17 cellular contexts compared by ENCODE assay signal in genomic region chr18:13120967-13121586, GRCh38.
DNase-seq lines count a peak whose midpoint lies in the region; ATAC-seq and TF ChIP-seq lines count a peak whose summit lies in the region.
"Had no signal": no experiment of that assay in that cellular context is flagged by ENCODE, and none has a peak within 500 bp of the region (broad histone marks: within the 10 kb centered on the region; RNA-seq: fewer than 3 reads in every experiment).

No MANE protein-coding gene starts in this region.

- no peaks in the 10 kb centered on the region for H3K79me2 ChIP-seq in mesendoderm (ENCODE audit: control insufficient read depth, insufficient read depth, low read length)

- H2BK5ac ChIP-seq in IMR-90 (ENCODE audit: low read depth, low read length, poor library complexity, severe bottlenecking) = no peak overlapping the region
- no peak overlapping the region for H2BK5ac ChIP-seq in mesendoderm (ENCODE audit: low read length)

- H3K9me3 Mint-ChIP-seq in activated T-cell treated with anti-CD3 and anti-CD28 coated beads, Interleukin-2, amount 50 U/mL, for 4 hours = no peaks in the 10 kb centered on the region
- H3K9me3 Mint-ChIP-seq: central memory CD8-positive, alpha-beta T cell had no signal

- no peak overlapping the region for H3K4me3 Mint-ChIP-seq in activated T-cell treated with anti-CD3 and anti-CD28 coated beads, Interleukin-2, amount 50 U/mL, for 4 hours
- H3K4me3 Mint-ChIP-seq: central memory CD8-positive, alpha-beta T cell had no signal

- H3K4me1 ChIP-seq in IMR-90 (ENCODE audit: control insufficient read depth, insufficient read depth, low read length) (0 out of 2 replicates have a peak, but pooled peaks cover 2% of the 10 kb centered on the region), ectodermal cell (ENCODE audit: control insufficient read depth, insufficient read depth, low read length) (no peaks in the 10 kb centered on the region), mesendoderm (ENCODE audit: control insufficient read depth, low read depth, low read length) (no peaks in the 10 kb centered on the region)
- H3K4me1 ChIP-seq: left lung had no signal

- H3K14ac ChIP-seq in IMR-90 (replicated peaks; ENCODE audit: low read depth, low read length) = no peak overlapping the region

- TF ChIP-seq POLR2A in IMR-90 (IDR thresholded peaks at IDR 0.05; ENCODE audit: low read depth, low read length) = no peak

- H3K27ac ChIP-seq in IMR-90 (ENCODE audit: insufficient read depth, low read length) (no peak overlapping the region), ectodermal cell (ENCODE audit: insufficient read depth, low read depth, low read length, poor library complexity, severe bottlenecking) (peak overlapping the region; percentile 1), mesendoderm (ENCODE audit: low read depth, low read length) (no peak overlapping the region)
- H3K27ac ChIP-seq: left lung, WERI-Rb-1 had no signal

- no peaks in the 10 kb centered on the region; a peak in 1 of 4 replicates for H3K79me1 ChIP-seq in IMR-90 (ENCODE audit: low read depth in 1 of 2, low read length in 2 of 2)
- H3K79me1 ChIP-seq in mesendoderm (ENCODE audit: low read length) = no peaks in the 10 kb centered on the region

- CTCF ChIA-PET in AG04449 (lab: Yijun Ruan, JAX) (interaction anchor here (1.1 to 5.4 kb wide), 3 partner anchors 8 to 38 kb away, joined by 3 to 23 read pairs (median 4); no protein-coding TSS in a partner anchor), IMR-90 (lab: Yijun Ruan, JAX) (no interaction called here)

- no peaks in the 10 kb centered on the region for H3K4me1 Mint-ChIP-seq in activated T-cell treated with anti-CD3 and anti-CD28 coated beads, Interleukin-2, amount 50 U/mL, for 4 hours (ENCODE audit: low read depth)
- H3K4me1 Mint-ChIP-seq: central memory CD8-positive, alpha-beta T cell had no signal

- H3K18ac ChIP-seq in IMR-90 (ENCODE audit: low read depth, low read length) = no peak overlapping the region
- H3K18ac ChIP-seq in mesendoderm (ENCODE audit: low read length) = no peak overlapping the region

- no peak overlapping the region for H2AK9ac ChIP-seq in IMR-90 (replicated peaks; ENCODE audit: low read depth, low read length, poor library complexity)

- 87% methylated on average over 2 of the region's 5 CpGs; no CpG with 5 or more reads in 1 of the 2 experiments for WGBS in IMR-90 (ENCODE audit: extremely low coverage in 2 of 2, insufficient read length in 1 of 2), 2 experiments
- 91 to 93% methylated on average over 5 of the region's 5 CpGs for WGBS in ectodermal cell, 2 experiments
- WGBS in mesendoderm (ENCODE audit: extremely low coverage, insufficient coverage, low lambda C conversion rate) = no CpG with 5 or more reads among the region's 5 CpGs

- ATAC-seq in IMR-90 (ENCODE audit: low read depth) = peak; percentile 65
- no peak for ATAC-seq in HG03280 (IDR thresholded peaks at IDR 0.05; ENCODE audit: unreplicated experiment)
- no peak for ATAC-seq in activated T-cell treated with anti-CD3 and anti-CD28 coated beads, Interleukin-2, amount 50 U/mL, for 4 hours
- ATAC-seq: HCT116, left lung had no signal

- no peak overlapping the region for H3K4me2 ChIP-seq in IMR-90 (ENCODE audit: low read depth, low read length)
- H3K4me2 ChIP-seq in mesendoderm (ENCODE audit: low read length) = no peak overlapping the region

- no peak overlapping the region for H2BK15ac ChIP-seq in IMR-90 (ENCODE audit: low read depth, low read length)
- H2BK15ac ChIP-seq in mesendoderm (replicated peaks; ENCODE audit: low read depth) = no peak overlapping the region

- POLR2A ChIA-PET in AG04449 (lab: Yijun Ruan, JAX) (interaction anchor here (0.6 kb wide), 1 partner anchor 100 kb away, joined by 4 read pairs; no protein-coding TSS in a partner anchor), IMR-90 (lab: Charles Lee; ENCODE audit: unreplicated experiment) (no interaction called here)

- H3K9me1 ChIP-seq in IMR-90 (ENCODE audit: insufficient read depth, low read length) = no peaks in the 10 kb centered on the region; the same call in 1 of the 2 replicates

- peak; percentile 73 for DNase-seq in AG04449 (ENCODE audit: low read depth, low spot score)
- peak; percentile 54 for DNase-seq in IMR-90
- DNase-seq in midbrain (lab: John Stamatoyannopoulos, UW) = peak; percentile 14
- DNase-seq in mesendoderm = no peak
- DNase-seq in central memory CD4-positive, alpha-beta T cell = no peak
- DNase-seq in activated T-cell treated with anti-CD3 and anti-CD28 coated beads, Interleukin-2, amount 50 U/mL, for 4 hours = no peak
- DNase-seq: activated gamma-delta T cell treated with Interleukin-2 at 50 U/mL for 16 hours, Calu3, left lung, NCI-H1417 treated with DMSO at 0.1 percent for 48 hours, NCI-H345, small intestine, WERI-Rb-1 had no signal

- no peak overlapping the region for H4K91ac ChIP-seq in IMR-90 (ENCODE audit: insufficient read depth, low read depth, low read length)

- H3K4ac ChIP-seq in IMR-90 (ENCODE audit: low read depth, low read length) (no peak overlapping the region), mesendoderm (ENCODE audit: low read depth, low read length) (no peak overlapping the region)

- intact Hi-C loops in IMR-90 (cut with micrococcal nuclease) = no loop called here

- BruUV-seq in IMR-90 (replicated peaks; lab: Mats Ljungman, UMichigan) = no TSS peak

- H4K5ac ChIP-seq in IMR-90 (ENCODE audit: low read depth, low read length) (no peak overlapping the region), mesendoderm (ENCODE audit: low read length) (no peak overlapping the region)

- in situ Hi-C loops in IMR-90 (cut with MboI; ENCODE audit: low sequenced_read_pairs) = no loop called here

- H3K56ac ChIP-seq in IMR-90 (ENCODE audit: extremely low read depth, insufficient read depth, low read length) (no peak overlapping the region), mesendoderm (ENCODE audit: low read length) (no peak overlapping the region)

- no peaks in the 10 kb centered on the region for H3K27me3 ChIP-seq in IMR-90 (ENCODE audit: control insufficient read depth, insufficient read depth, low read length)
- no peaks in the 10 kb centered on the region for H3K27me3 ChIP-seq in ectodermal cell (ENCODE audit: control insufficient read depth, insufficient read depth, low read length, poor library complexity, severe bottlenecking)
- H3K27me3 ChIP-seq in mesendoderm (ENCODE audit: insufficient read depth, low read length, poor library complexity) = no peaks in the 10 kb centered on the region
- H3K27me3 ChIP-seq: left lung had no signal

- H4K20me1 ChIP-seq in IMR-90 (ENCODE audit: insufficient read depth, low read length) = no peaks in the 10 kb centered on the region

- H3K9me3 ChIP-seq in IMR-90 (ENCODE audit: control insufficient read depth, insufficient read depth, low read length) (no peaks in the 10 kb centered on the region), ectodermal cell (ENCODE audit: control insufficient read depth, low read length) (no peaks in the 10 kb centered on the region)
- H3K9me3 ChIP-seq: left lung had no signal

- TF ChIP-seq CTCF in AG04449 (IDR thresholded peaks at IDR 0.05; ENCODE audit: insufficient read depth, low read length, missing control alignments) (no peak), IMR-90 (conservative IDR thresholded peaks at IDR 0.05; ENCODE audit: low read depth, low read length) (no peak)

- no peak overlapping the region for H4K8ac ChIP-seq in IMR-90 (ENCODE audit: low read depth in 2 of 2, low read length in 2 of 2)
- H4K8ac ChIP-seq in mesendoderm (ENCODE audit: low read depth, low read length) = no peak overlapping the region

- dilution Hi-C loops in IMR-90 (cut with HindIII; ENCODE audit: low sequenced_read_pairs, unreplicated experiment) = no loop called here

- H2AFZ ChIP-seq in IMR-90 (replicated peaks; ENCODE audit: low read length, poor library complexity) = no peak overlapping the region

- H2AK5ac ChIP-seq in IMR-90 (ENCODE audit: low read depth, low read length) (no peak overlapping the region), mesendoderm (ENCODE audit: low read length) (no peak overlapping the region)

- H3K9ac ChIP-seq in IMR-90 (ENCODE audit: low read depth, low read length) (no peak overlapping the region), mesendoderm (ENCODE audit: low read length) (no peak overlapping the region)

- H3K23ac ChIP-seq in IMR-90 (ENCODE audit: low read depth, low read length) (no peak overlapping the region; the same call in 1 of the 2 replicates), mesendoderm (ENCODE audit: low read length) (no peak overlapping the region)

- H3K36me3 ChIP-seq in IMR-90 (ENCODE audit: control insufficient read depth, insufficient read depth, low read length) = peaks cover 14% of the 10 kb centered on the region
- H3K36me3 ChIP-seq in ectodermal cell (ENCODE audit: control insufficient read depth, insufficient read depth, low read length) = peaks cover 11% of the 10 kb centered on the region
- no peaks in the 10 kb centered on the region for H3K36me3 ChIP-seq in mesendoderm (ENCODE audit: control insufficient read depth, insufficient read depth, low read length)

- H3K36me3 Mint-ChIP-seq in activated T-cell treated with anti-CD3 and anti-CD28 coated beads, Interleukin-2, amount 50 U/mL, for 4 hours (ENCODE audit: insufficient read depth) = peaks cover 13% of the 10 kb centered on the region

- H3K4me3 ChIP-seq in AG04449 (ENCODE audit: low read depth, low read length) (no peak overlapping the region), IMR-90 (ENCODE audit: insufficient read depth, low read depth, low read length) (no peak overlapping the region), ectodermal cell (ENCODE audit: insufficient read depth, low read depth, low read length) (no peak overlapping the region), mesendoderm (ENCODE audit: low read length) (no peak overlapping the region)
- H3K4me3 ChIP-seq: left lung had no signal

- H2BK20ac ChIP-seq in IMR-90 (ENCODE audit: low read depth, low read length) = no peak overlapping the region

- H2BK120ac ChIP-seq in IMR-90 (ENCODE audit: low read depth, low read length) = no peak overlapping the region
- no peak overlapping the region for H2BK120ac ChIP-seq in mesendoderm (ENCODE audit: low read depth, low read length)

- no peaks in the 10 kb centered on the region for H3K27me3 Mint-ChIP-seq in activated T-cell treated with anti-CD3 and anti-CD28 coated beads, Interleukin-2, amount 50 U/mL, for 4 hours (ENCODE audit: low read depth)
- H3K27me3 Mint-ChIP-seq: central memory CD8-positive, alpha-beta T cell had no signal

- TF ChIP-seq RAD21 in IMR-90 (IDR thresholded peaks at IDR 0.05; ENCODE audit: low read length) = no peak

TF ChIP-seq in IMR-90, 13 proteins besides CTCF, POLR2A, EP300 and RAD21 (continues in another document):
- TF ChIP-seq MAZ (IDR thresholded peaks at IDR 0.05; ENCODE audit: borderline replicate concordance, low read depth, low read length) = no peak
- TF ChIP-seq ELK1 (IDR thresholded peaks at IDR 0.05; ENCODE audit: borderline replicate concordance, low read depth, low read length) = no peak

Comparison
In these comparisons a context has a peak if more than half of its experiments do, and no peak if none do; other contexts are left out.
1. DNase-seq: peak in AG04449 (single experiment), IMR-90 (single experiment) and midbrain (single experiment); none in mesendoderm (single experiment), central memory CD4-positive, alpha-beta T cell (single experiment) and activated T-cell treated with anti-CD3 and anti-CD28 coated beads, Interleukin-2, amount 50 U/mL, for 4 hours (single experiment).